9 cellular contexts compared by ENCODE assay signal in the genomic region with DNA sequence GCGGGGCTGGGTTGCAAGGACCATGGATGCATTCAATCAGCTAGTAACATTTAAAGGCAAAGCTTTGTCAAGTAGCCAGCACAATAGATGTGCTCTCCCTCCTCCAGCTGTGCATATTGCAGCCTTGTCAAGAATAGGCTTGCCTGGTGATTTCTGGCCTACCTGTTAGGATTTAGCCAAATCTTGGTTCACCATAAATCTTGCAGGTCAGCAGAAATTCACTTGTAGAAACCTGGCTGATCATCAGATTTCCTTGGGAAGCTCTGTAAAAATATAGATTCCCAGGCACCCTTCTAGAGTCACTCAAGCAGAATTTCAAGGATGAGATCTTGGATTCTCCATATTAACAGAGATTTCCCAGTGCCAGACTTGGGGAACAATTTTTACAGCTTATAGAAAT.
"Had no signal": no experiment of that assay in that cellular context is flagged by ENCODE, and none has a peak within 500 bp of the region (broad histone marks: within the 10 kb centered on the region; RNA-seq: fewer than 3 reads in every experiment).

No MANE protein-coding gene starts in this region.

- H3K4me3 ChIP-seq: GM23338 had no signal

- H2AFZ ChIP-seq: GM23338 had no signal

- H3K4me3 Mint-ChIP-seq: GM23338, H9 had no signal

- H3K27ac Mint-ChIP-seq: GM23338, H9 had no signal

- H3K4me2 ChIP-seq: GM23338, KMS-11 had no signal

- DNase-seq: H9, HCEC 1CT, Karpas-422, KBM-7 had no signal

- FAIRE-seq: H1, H54, HTR-8/SVneo had no signal

- ATAC-seq: GM23338 had no signal

- H3K27ac ChIP-seq: KMS-11 had no signal

- H3K9ac ChIP-seq: KMS-11 had no signal

- H3K9me3 Mint-ChIP-seq: GM23338, H9 had no signal
